In the genomic region with DNA sequence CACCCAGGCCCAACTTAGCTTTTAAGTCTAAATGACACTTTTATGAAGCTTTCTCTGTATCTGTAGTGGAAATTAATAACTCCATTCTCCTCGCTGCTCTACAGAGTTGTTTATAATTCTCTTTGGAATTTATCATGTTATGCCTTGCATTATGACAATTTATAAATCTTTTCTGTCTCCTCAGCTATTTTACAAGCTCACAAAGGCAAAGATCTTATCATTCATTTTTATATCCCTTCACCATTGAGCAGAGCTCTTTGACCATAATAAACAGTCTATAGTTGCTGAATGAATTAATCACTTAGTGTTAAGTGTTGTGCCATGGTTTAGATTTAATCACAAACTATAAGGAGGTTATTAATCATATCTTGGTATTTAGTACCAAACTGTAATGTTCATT, we compare ENCODE assay signal across 24 cellular contexts.
"Had no signal": no experiment of that assay in that cellular context is flagged by ENCODE, and none has a peak within 500 bp of the region (broad histone marks: within the 10 kb centered on the region; RNA-seq: fewer than 3 reads in every experiment).

No MANE protein-coding gene starts in this region.

- H3K4me3 Mint-ChIP-seq: memory B cell; natural killer cell; neural progenitor cell; stimulated activated memory B cell treated with anti-CD40 and anti-IgM and Interleukin-4, amounts not matched to agents 10 μg/mL and 1 μg/mL and 100 μg/mL, for 72 hours; type B pancreatic cell had no signal

- H3K9ac ChIP-seq: neural progenitor cell had no signal

- FAIRE-seq: frontal cortex, keratinocyte had no signal

- DNase-seq: dermis blood vessel endothelial cell; effector memory CD4-positive, alpha-beta T cell; erythroblast; esophagus squamous epithelium; natural killer cell; nucleus accumbens; psoas muscle; right cardiac atrium; spleen; stimulated activated CD4-positive, alpha-beta T cell treated with anti-CD3 and anti-CD28 coated beads, Interleukin-4, amount 100 ng/mL, for 4 hours; stimulated activated naive CD8-positive, alpha-beta T cell treated with anti-CD3 and anti-CD28 coated beads, Interleukin-15, Interleukin-2, amounts not matched to agents 100 U/mL and 50 U/mL, for 24 hours; substantia nigra; testis; tibial artery had no signal

- H3K27me3 ChIP-seq: esophagus squamous epithelium, neural progenitor cell, spleen, testis, tibial artery had no signal

- H3K36me3 Mint-ChIP-seq: memory B cell; natural killer cell; neural progenitor cell; stimulated activated memory B cell treated with anti-CD40 and anti-IgM and Interleukin-4, amounts not matched to agents 10 μg/mL and 1 μg/mL and 100 μg/mL, for 72 hours had no signal

- H3K27me3 Mint-ChIP-seq: stimulated activated memory B cell treated with anti-CD40 and anti-IgM and Interleukin-4, amounts not matched to agents 10 μg/mL and 1 μg/mL and 100 μg/mL, for 72 hours; type B pancreatic cell had no signal

- H3K4me3 ChIP-seq: coronary artery, esophagus squamous epithelium, lung, neural progenitor cell, psoas muscle, skin epidermis, spleen, testis, tibial artery had no signal

- H3K27ac ChIP-seq: coronary artery, esophagus squamous epithelium, neural progenitor cell, psoas muscle, skin epidermis, spleen, testis, tibial artery had no signal

- H3K36me3 ChIP-seq: esophagus squamous epithelium, neural progenitor cell, spleen, tibial artery had no signal

- H3K27ac Mint-ChIP-seq: memory B cell; natural killer cell; neural progenitor cell; stimulated activated memory B cell treated with anti-CD40 and anti-IgM and Interleukin-4, amounts not matched to agents 10 μg/mL and 1 μg/mL and 100 μg/mL, for 72 hours; type B pancreatic cell had no signal

- H3K4me1 ChIP-seq: esophagus squamous epithelium, neural progenitor cell, psoas muscle, spleen, testis, tibial artery had no signal

- H2AFZ ChIP-seq: neural progenitor cell had no signal

- ATAC-seq: left lobe of liver; natural killer cell; psoas muscle; right cardiac atrium; stimulated activated memory B cell treated with anti-CD40 and anti-IgM and Interleukin-4, amounts not matched to agents 10 μg/mL and 1 μg/mL and 100 μg/mL, for 72 hours; stimulated activated naive CD8-positive, alpha-beta T cell treated with anti-CD3 and anti-CD28 coated beads, Interleukin-15, Interleukin-2, amounts not matched to agents 100 U/mL and 50 U/mL, for 24 hours had no signal

- H3K9me3 Mint-ChIP-seq: neural progenitor cell; stimulated activated memory B cell treated with anti-CD40 and anti-IgM and Interleukin-4, amounts not matched to agents 10 μg/mL and 1 μg/mL and 100 μg/mL, for 72 hours had no signal

- H3K4me1 Mint-ChIP-seq: memory B cell; natural killer cell; neural progenitor cell; stimulated activated memory B cell treated with anti-CD40 and anti-IgM and Interleukin-4, amounts not matched to agents 10 μg/mL and 1 μg/mL and 100 μg/mL, for 72 hours had no signal

- H3K4me2 ChIP-seq: neural progenitor cell had no signal

- H3K9me3 ChIP-seq: esophagus squamous epithelium, psoas muscle, spleen, testis, tibial artery had no signal
